Comparison of ENCODE assay signal across 8 cellular contexts in the genomic region with DNA sequence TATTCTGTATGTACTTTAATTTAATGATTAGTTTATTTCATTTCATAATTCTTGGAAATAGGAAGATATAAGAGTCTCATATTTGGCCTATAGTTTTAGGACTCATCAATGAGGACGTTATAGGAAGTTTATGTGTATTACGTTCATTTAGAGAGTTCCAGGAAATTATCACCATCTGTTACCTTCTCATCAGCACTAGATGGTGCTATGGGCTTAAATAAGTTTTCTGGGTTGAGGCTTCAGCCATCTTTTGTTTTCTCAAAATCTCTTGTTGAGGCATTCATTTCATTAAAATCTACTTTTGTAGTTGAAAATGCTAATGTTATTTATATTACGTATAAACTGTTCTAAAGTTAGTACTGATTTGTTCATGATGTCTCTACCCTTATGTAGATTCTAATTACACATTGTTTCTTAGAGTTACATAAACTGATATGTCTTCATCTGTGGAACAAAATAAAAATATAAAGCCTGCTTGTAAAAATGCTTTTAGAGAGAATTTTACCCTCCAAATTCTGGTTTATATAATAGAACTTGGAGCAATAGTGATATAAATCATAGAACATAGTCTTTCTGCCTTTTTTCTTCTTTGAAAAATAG.
DNase-seq lines count a peak whose midpoint lies in the region; ATAC-seq and TF ChIP-seq lines count a peak whose summit lies in the region.

No MANE protein-coding gene starts in this region.

- H3K4me3 ChIP-seq in AG09309 (ENCODE audit: control insufficient read depth, low read depth, low read length) (no peak overlapping the region), epithelial cell of proximal tubule (ENCODE audit: low read depth, low read length) (no peak overlapping the region), neural progenitor cell (no peak overlapping the region)

- H3K27me3 Mint-ChIP-seq in neural progenitor cell (ENCODE audit: insufficient read depth, low read depth): no peaks in the 10 kb centered on the region

- no peaks in the 10 kb centered on the region for H3F3A ChIP-seq in neural progenitor cell (ENCODE audit: low read depth)

- DNase-seq in AG09309 (ENCODE audit: low read depth): peak; percentile 14
- peak; percentile 44 for DNase-seq in GM13977 (ENCODE audit: low spot score)
- peak; percentile 26 for DNase-seq in MV-4-11 (lab: John Stamatoyannopoulos, UW)
- peak; percentile 54 for DNase-seq in RPMI8226
- peak; percentile 22 for DNase-seq in epithelial cell of proximal tubule (ENCODE audit: low read depth)
- peak; percentile 77 for DNase-seq in neural progenitor cell (ENCODE audit: low spot score)
- no peak for DNase-seq in activated naive CD4-positive, alpha-beta T cell treated with anti-CD3 and anti-CD28 coated beads, Interleukin-2, amount 50 U/mL, for 16 hours

- no peak overlapping the region for H3K4me3 Mint-ChIP-seq in neural progenitor cell

- no peak overlapping the region for H3K27ac ChIP-seq in neural progenitor cell

- no peaks in the 10 kb centered on the region for H3K9me3 Mint-ChIP-seq in neural progenitor cell

- H2AFZ ChIP-seq in neural progenitor cell (replicated peaks): peak overlapping the region; percentile 60

- H3K36me3 ChIP-seq in neural progenitor cell: no peaks in the 10 kb centered on the region

- H3K4me1 ChIP-seq in neural progenitor cell: peaks cover 10% of the 10 kb centered on the region

- H3K4me1 Mint-ChIP-seq in neural progenitor cell: peaks cover 18% of the 10 kb centered on the region

- no peak overlapping the region for H3K4me2 ChIP-seq in neural progenitor cell

- H3K27me3 ChIP-seq in neural progenitor cell: no peaks in the 10 kb centered on the region

- in situ Hi-C loops in GM13977 (cut with MboI; ENCODE audit: low pct_unique_long_range_greater_than_20kb, low sequenced_read_pairs, unreplicated experiment): loop anchor here (25.0 kb wide), 1 partner anchor 409 kb away; no protein-coding TSS in a partner anchor

- TF ChIP-seq CTCF in AG09309 (IDR thresholded peaks at IDR 0.05; ENCODE audit: control insufficient read depth, insufficient read depth, low read depth, low read length, missing control alignments) (peak; percentile 51), GM13977 (IDR thresholded peaks at IDR 0.05; ENCODE audit: extremely low read depth, insufficient read depth, missing control alignments) (peak; percentile 70), epithelial cell of proximal tubule (conservative IDR thresholded peaks at IDR 0.05; ENCODE audit: low read depth, low read length) (peak; percentile 70), neural progenitor cell (IDR thresholded peaks at IDR 0.05) (peak; percentile 85)

- peak overlapping the region; percentile 88 for H3K27ac Mint-ChIP-seq in neural progenitor cell

- no peaks in the 10 kb centered on the region for H4K20me1 ChIP-seq in neural progenitor cell (ENCODE audit: low read depth)

- no peaks in the 10 kb centered on the region for H3K9me3 ChIP-seq in neural progenitor cell (ENCODE audit: low read depth)

- H3K9ac ChIP-seq in neural progenitor cell: no peak overlapping the region

- peak; percentile 94 for ATAC-seq in HG02678 (IDR thresholded peaks at IDR 0.05; ENCODE audit: unreplicated experiment)

- H3K36me3 Mint-ChIP-seq in neural progenitor cell: no peaks in the 10 kb centered on the region

- H3K79me2 ChIP-seq in neural progenitor cell (ENCODE audit: low read depth): no peaks in the 10 kb centered on the region
